In the genomic region with DNA sequence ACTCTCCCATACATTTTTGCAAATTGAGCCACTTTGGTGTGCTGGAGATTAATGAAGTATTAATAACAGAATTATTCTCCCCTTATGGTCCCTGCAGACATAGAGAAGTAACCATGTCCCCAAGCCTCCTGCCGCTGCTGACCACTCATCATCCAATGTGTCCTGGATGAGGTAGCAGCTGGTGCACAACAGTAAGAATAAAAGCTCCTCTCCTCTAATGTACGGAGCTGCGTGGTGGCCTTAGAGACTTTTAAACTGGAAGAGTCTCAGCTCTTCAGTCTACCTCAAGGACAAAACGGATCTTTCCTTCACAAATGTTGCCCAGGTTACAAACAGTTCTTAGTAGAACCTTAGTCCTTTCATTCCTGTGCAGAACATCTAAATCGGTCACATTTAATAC, we compare ENCODE assay signal across 20 cellular contexts. TPM values are rescaled to one million over a fixed set of nuclear protein-coding genes. Genes with fewer than 3 reads are reported as not detected.
DNase-seq lines count a peak whose midpoint lies in the region; ATAC-seq and TF ChIP-seq lines count a peak whose summit lies in the region.
"Had no signal": no experiment of that assay in that cellular context is flagged by ENCODE, and none has a peak within 500 bp of the region (broad histone marks: within the 10 kb centered on the region; RNA-seq: fewer than 3 reads in every experiment).

No MANE protein-coding gene starts in this region.

- TF ChIP-seq POLR2A in esophagus muscularis mucosa (IDR thresholded peaks at IDR 0.05; ENCODE audit: low read depth): no peak

- DNase-seq in H7: peak; percentile 20
- peak; percentile 72 for DNase-seq in esophagus muscularis mucosa (ENCODE audit: extremely low spot score)
- no peak for DNase-seq in neural crest cell (ENCODE audit: low read depth, low spot score)
- no peak for DNase-seq in GM23338 (ENCODE audit: low spot score)
- no peak for DNase-seq in superior temporal gyrus (ENCODE audit: extremely low spot score)
- DNase-seq in activated T-cell treated with anti-CD3 and anti-CD28 coated beads, Interleukin-2, amount 50 U/mL, for 1 hour: no peak
- DNase-seq: C1 segment of cervical spinal cord; Calu3; CD4-positive, alpha-beta memory T cell; COR-L47; DMS53; DMS79 treated with DMSO at 0.1 percent for 48 hours; GF-D8; GOT3; HCEC 1CT had no signal

- 65% methylated on average over 5 of the region's 5 CpGs for WGBS in esophagus muscularis mucosa

- H3K27ac Mint-ChIP-seq in neural crest cell (ENCODE audit: unreplicated experiment): peak overlapping the region; percentile 21
- H3K27ac Mint-ChIP-seq in GM23338: no peak overlapping the region
- H3K27ac Mint-ChIP-seq: CD4-positive, alpha-beta memory T cell had no signal

- no peak overlapping the region for H3K4me2 ChIP-seq in GM23338

- H3K4me3 Mint-ChIP-seq in neural crest cell: no peak overlapping the region
- no peak overlapping the region for H3K4me3 Mint-ChIP-seq in GM23338
- H3K4me3 Mint-ChIP-seq: CD4-positive, alpha-beta memory T cell had no signal

- H3K4me1 ChIP-seq in esophagus muscularis mucosa (no peaks in the 10 kb centered on the region), GM23338 (ENCODE audit: insufficient read depth) (no peaks in the 10 kb centered on the region)

- intact Hi-C loops in esophagus muscularis mucosa (cut with DNase I): no loop called here

- H3K36me3 ChIP-seq in H7 (replicated peaks; ENCODE audit: control insufficient read depth, insufficient read depth, low read length) (no peaks in the 10 kb centered on the region), esophagus muscularis mucosa (peaks cover 0 to 5% (median 0%) of the 10 kb centered on the region in 4 donors), GM23338 (ENCODE audit: insufficient read depth) (no peaks in the 10 kb centered on the region)

- H3F3A ChIP-seq in GM23338 (replicated peaks; ENCODE audit: low read depth): no peaks in the 10 kb centered on the region

- H3K79me2 ChIP-seq in GM23338 (replicated peaks; ENCODE audit: insufficient read depth): no peaks in the 10 kb centered on the region

- H3K4me1 Mint-ChIP-seq in neural crest cell (peaks cover 12% of the 10 kb centered on the region), GM23338 (no peaks in the 10 kb centered on the region; the same call in 2 of the 3 replicates)

- H3K9me2 ChIP-seq in GM23338 (ENCODE audit: insufficient read depth): no peaks in the 10 kb centered on the region

- H3K36me3 Mint-ChIP-seq in neural crest cell (ENCODE audit: low read depth) (no peaks in the 10 kb centered on the region), GM23338 (ENCODE audit: low read depth) (no peaks in the 10 kb centered on the region)
- H3K36me3 Mint-ChIP-seq: CD4-positive, alpha-beta memory T cell had no signal

- TF ChIP-seq EP300 in esophagus muscularis mucosa (IDR thresholded peaks at IDR 0.05): no peak

- H3K9me3 ChIP-seq in esophagus muscularis mucosa: no peaks in the 10 kb centered on the region

- H3K9me3 Mint-ChIP-seq in neural crest cell: no peaks in the 10 kb centered on the region
- H3K9me3 Mint-ChIP-seq in GM23338: peaks cover 10% of the 10 kb centered on the region; the same call in 2 of the 3 replicates

- H3K4me3 ChIP-seq in H7 (ENCODE audit: insufficient read depth, low read depth, low read length) (no peak overlapping the region), esophagus muscularis mucosa (no peak overlapping the region), GM23338 (no peak overlapping the region)

- peaks cover 5% of the 10 kb centered on the region for H3K27me3 Mint-ChIP-seq in neural crest cell (ENCODE audit: low read depth)
- peaks cover 8% of the 10 kb centered on the region for H3K27me3 Mint-ChIP-seq in GM23338 (ENCODE audit: insufficient read depth, low read depth, poor library complexity)

- H2AFZ ChIP-seq in GM23338: no peak overlapping the region

- H3K27ac ChIP-seq in esophagus muscularis mucosa (replicated peaks in 1 of 4) (no peak overlapping the region), GM23338 (ENCODE audit: low read depth) (no peak overlapping the region)

- ATAC-seq in GM23338: no peak

- H4K20me1 ChIP-seq in GM23338 (replicated peaks; ENCODE audit: insufficient read depth): no peaks in the 10 kb centered on the region

- H3K27me3 ChIP-seq in H7 (ENCODE audit: control insufficient read depth, insufficient read depth, low read length): no peaks in the 10 kb centered on the region
- peaks cover 0 to 35% (median 2%) of the 10 kb centered on the region in 4 donors for H3K27me3 ChIP-seq in esophagus muscularis mucosa
- H3K27me3 ChIP-seq in GM23338 (ENCODE audit: insufficient read depth): no peaks in the 10 kb centered on the region

- TF ChIP-seq CTCF in esophagus muscularis mucosa (IDR thresholded peaks at IDR 0.05) (no peak), neural crest cell (conservative IDR thresholded peaks at IDR 0.05) (no peak), GM23338 (conservative IDR thresholded peaks at IDR 0.05; ENCODE audit: low read depth in 2 of 2) (no peak)

TF ChIP-seq in GM23338, 12 proteins besides CTCF, POLR2A, EP300 and RAD21 (continues in another document):
- TF ChIP-seq NANOG (IDR thresholded peaks at IDR 0.05; ENCODE audit: borderline replicate concordance): no peak
- TF ChIP-seq ZNF114 (CRISPR knock-in tag; IDR thresholded peaks at IDR 0.05): no peak
- TF ChIP-seq, protein P1, sequence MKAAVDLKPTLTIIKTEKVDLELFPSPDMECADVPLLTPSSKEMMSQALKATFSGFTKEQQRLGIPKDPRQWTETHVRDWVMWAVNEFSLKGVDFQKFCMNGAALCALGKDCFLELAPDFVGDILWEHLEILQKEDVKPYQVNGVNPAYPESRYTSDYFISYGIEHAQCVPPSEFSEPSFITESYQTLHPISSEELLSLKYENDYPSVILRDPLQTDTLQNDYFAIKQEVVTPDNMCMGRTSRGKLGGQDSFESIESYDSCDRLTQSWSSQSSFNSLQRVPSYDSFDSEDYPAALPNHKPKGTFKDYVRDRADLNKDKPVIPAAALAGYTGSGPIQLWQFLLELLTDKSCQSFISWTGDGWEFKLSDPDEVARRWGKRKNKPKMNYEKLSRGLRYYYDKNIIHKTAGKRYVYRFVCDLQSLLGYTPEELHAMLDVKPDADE (IDR thresholded peaks at IDR 0.05): no peak
- no peak for TF ChIP-seq EZH2 (IDR thresholded peaks at IDR 0.05; ENCODE audit: low read depth, unreplicated experiment)
- no peak for TF ChIP-seq STAT1 (IDR thresholded peaks at IDR 0.05; ENCODE audit: unreplicated experiment)
- TF ChIP-seq EZH2phosphoT487 (IDR thresholded peaks at IDR 0.05; ENCODE audit: unreplicated experiment): no peak

RNA-seq across cellular contexts. Expression of a gene that starts 37.7 kb away (rescaled TPM):
- not detected in 2 replicates for total RNA-seq in H7 (2014; rRNA removed; shearing (Covaris generic))
- total RNA-seq in esophagus muscularis mucosa (10 to 100 TPM in 2 of 4 donors, 1 to 10 TPM in 2; 7.1 to 18.4 (median 10.4) TPM), neural crest cell (not detected in 2 replicates)
- total RNA-seq in GM23338 (2014; rRNA removed; shearing (Covaris generic)): not detected in 2 replicates
- 0.31 and 0.74 TPM in 2 replicates for polyA plus RNA-seq in GM23338 (2016; fragmentation: Nextera tagmentation; extraction: Ambion mirVana)
- total RNA-seq: A172; A673; Calu3; CD4-positive, alpha-beta memory T cell; Daoy; G401 had no signal
- polyA plus RNA-seq: BJ had no signal

Comparison
In these comparisons a context has a peak if more than half of its experiments do, and no peak if none do; other contexts are left out.
1. DNase-seq: peak in H7 (single experiment) and esophagus muscularis mucosa (single experiment); none in neural crest cell (single experiment), GM23338 (single experiment), superior temporal gyrus (single experiment) and activated T-cell treated with anti-CD3 and anti-CD28 coated beads, Interleukin-2, amount 50 U/mL, for 1 hour (single experiment).